In the genomic region with DNA sequence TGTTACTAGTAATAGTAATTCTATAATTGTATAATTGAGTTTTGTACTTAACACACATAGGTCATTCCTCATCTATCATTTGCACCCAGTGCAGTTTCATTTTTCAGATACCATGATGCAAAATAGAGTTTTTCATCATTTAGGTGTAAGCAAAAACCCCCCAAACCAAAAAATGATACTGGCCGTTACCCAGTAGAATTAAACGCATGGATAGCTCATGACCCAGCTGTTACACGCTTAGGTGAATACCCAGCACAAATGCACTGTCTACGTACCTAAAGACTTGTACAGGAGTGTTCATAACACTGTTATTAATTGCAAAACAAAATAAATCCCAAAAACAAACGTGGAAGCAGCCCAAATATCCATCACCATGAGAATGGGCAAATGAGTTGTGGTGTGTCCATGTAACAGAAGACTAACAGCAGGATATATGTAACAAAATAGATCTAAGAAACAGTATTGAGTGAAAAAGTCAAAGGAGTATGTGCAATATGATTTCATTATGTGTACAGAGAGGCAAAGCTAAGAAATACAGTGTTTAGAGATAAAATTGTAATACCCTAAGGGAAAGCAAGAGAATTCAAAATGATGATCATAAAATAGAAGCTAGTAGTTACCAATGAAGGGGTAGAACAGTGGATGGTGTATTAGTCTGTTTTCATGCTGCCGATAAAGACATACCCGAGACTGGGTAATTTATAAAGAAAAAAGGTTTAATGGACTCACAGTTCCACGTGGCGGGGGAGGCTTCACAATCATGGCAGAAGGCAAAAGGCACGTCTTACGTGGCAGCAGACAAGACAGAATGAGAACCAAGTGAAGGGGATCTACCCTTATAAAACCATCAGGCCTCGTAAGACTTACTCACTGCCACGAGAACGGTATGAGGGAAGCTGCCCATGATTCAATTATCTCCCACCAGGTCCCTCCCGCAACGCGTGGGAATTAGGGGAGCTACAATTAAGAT, we compare ENCODE assay signal across 15 cellular contexts. TPM values are rescaled to one million over a fixed set of nuclear protein-coding genes. Genes with fewer than 3 reads are reported as not detected.
A peak's percentile ranks its signal among the peaks of the same experiment; 100 is the strongest.
DNase-seq lines count a peak whose midpoint lies in the region; ATAC-seq and TF ChIP-seq lines count a peak whose summit lies in the region.
"Had no signal": no experiment of that assay in that cellular context is flagged by ENCODE, and none has a peak within 500 bp of the region (broad histone marks: within the 10 kb centered on the region; RNA-seq: fewer than 3 reads in every experiment).

No MANE protein-coding gene starts in this region.

- intact Hi-C loops in right cardiac atrium (cut with DNase I): loop anchor here in 1 of 4 donors (10.0 kb wide), 1 partner anchor 148 kb away; no protein-coding TSS in a partner anchor

- H3K27ac ChIP-seq in osteoblast (ENCODE audit: low read depth, low read length): no peak overlapping the region
- no peak overlapping the region for H3K27ac ChIP-seq in right cardiac atrium (ENCODE audit: low read length)
- H3K27ac ChIP-seq: BLaER1 treated with 17β-estradiol and CSF1 and Interleukin-3, amounts not matched to agents 10 nM and 100 nM had no signal

- whole genome bisulfite sequencing in right cardiac atrium: 93% methylated on average over 17 of the region's 17 CpGs

- H3K4me1 Mint-ChIP-seq in activated CD8-positive, alpha-beta memory T cell treated with anti-CD3 and anti-CD28 coated beads, Interleukin-2, amount 10 ng/mL, durations not matched to agents 7 days and 5 days: peaks cover 7% of the 10 kb centered on the region
- H3K4me1 Mint-ChIP-seq in nephron progenitor cell: no peaks in the 10 kb centered on the region

- CTCF ChIA-PET in activated CD8-positive, alpha-beta memory T cell treated with anti-CD3 and anti-CD28 coated beads, Interleukin-2, amount 10 ng/mL, durations not matched to agents 7 days and 5 days (lab: Charles Lee): interaction anchor here (1.2 to 1.3 kb wide), 2 partner anchors 14 to 28 kb away, joined by 3 read pairs; no protein-coding TSS in a partner anchor

- H3K36me3 ChIP-seq in osteoblast (ENCODE audit: insufficient read depth, low read length): peaks cover 64% of the 10 kb centered on the region

- H3K79me2 ChIP-seq in osteoblast (ENCODE audit: insufficient read depth, low read length): peaks cover 12% of the 10 kb centered on the region

- DNase-seq in GM10266 (ENCODE audit: extremely low spot score) (peak; percentile 21), nephron progenitor cell (no peak), ureter (ENCODE audit: low spot score) (no peak), osteoblast (ENCODE audit: insufficient read length, low spot score, missing footprints) (no peak), right cardiac atrium (no peak)
- DNase-seq in activated CD8-positive, alpha-beta memory T cell treated with anti-CD3 and anti-CD28 coated beads, Interleukin-2, amount 10 ng/mL, durations not matched to agents 7 days and 5 days: peak; percentile 31
- DNase-seq: DMS53, NCI-H1048, NCI-H2107, NCI-H345, NCI-H526 treated with DMSO at 0.1 percent for 48 hours had no signal

- no peaks in the 10 kb centered on the region for H3K9me3 Mint-ChIP-seq in activated CD8-positive, alpha-beta memory T cell treated with anti-CD3 and anti-CD28 coated beads, Interleukin-2, amount 10 ng/mL, durations not matched to agents 7 days and 5 days (ENCODE audit: low read depth)
- no peaks in the 10 kb centered on the region for H3K9me3 Mint-ChIP-seq in nephron progenitor cell

- H3K27me3 Mint-ChIP-seq in activated CD8-positive, alpha-beta memory T cell treated with anti-CD3 and anti-CD28 coated beads, Interleukin-2, amount 10 ng/mL, durations not matched to agents 7 days and 5 days: no peaks in the 10 kb centered on the region
- peaks cover 3% of the 10 kb centered on the region for H3K27me3 Mint-ChIP-seq in nephron progenitor cell (ENCODE audit: low read depth, poor library complexity)

- no peaks in the 10 kb centered on the region for H3K4me1 ChIP-seq in osteoblast (ENCODE audit: insufficient read depth, low read length)
- peaks cover 5% of the 10 kb centered on the region for H3K4me1 ChIP-seq in right cardiac atrium (ENCODE audit: control insufficient read depth, insufficient read depth, low read length)

- H2AFZ ChIP-seq in osteoblast (ENCODE audit: low read length): no peak overlapping the region

- no peak overlapping the region for H3K4me2 ChIP-seq in osteoblast (ENCODE audit: insufficient read depth, low read length)
- H3K4me2 ChIP-seq: BLaER1 treated with 17β-estradiol and CSF1 and Interleukin-3, amounts not matched to agents 10 nM and 100 nM had no signal

- H3K4me3 ChIP-seq in osteoblast (ENCODE audit: insufficient read depth, low read length): no peak overlapping the region
- no peak overlapping the region for H3K4me3 ChIP-seq in right cardiac atrium (ENCODE audit: low read length)
- H3K4me3 ChIP-seq: BLaER1 treated with 17β-estradiol and CSF1 and Interleukin-3, amounts not matched to agents 10 nM and 100 nM had no signal

- no peak overlapping the region for H3K27ac Mint-ChIP-seq in activated CD8-positive, alpha-beta memory T cell treated with anti-CD3 and anti-CD28 coated beads, Interleukin-2, amount 10 ng/mL, durations not matched to agents 7 days and 5 days
- H3K27ac Mint-ChIP-seq in nephron progenitor cell: peak overlapping the region; percentile 17

- peaks cover 38% of the 10 kb centered on the region for H4K20me1 ChIP-seq in osteoblast (ENCODE audit: insufficient read depth, low read length)

- H3K9me3 ChIP-seq in osteoblast (ENCODE audit: low read depth, low read length) (no peaks in the 10 kb centered on the region), right cardiac atrium (ENCODE audit: control insufficient read depth, low read length) (no peaks in the 10 kb centered on the region)
- H3K9me3 ChIP-seq: BLaER1 treated with 17β-estradiol and CSF1 and Interleukin-3, amounts not matched to agents 10 nM and 100 nM had no signal

- TF ChIP-seq CTCF in GM10266 (IDR thresholded peaks at IDR 0.05; ENCODE audit: control insufficient read depth, insufficient read depth, low read depth, missing control alignments) (no peak), nephron progenitor cell (IDR thresholded peaks at IDR 0.05) (no peak), osteoblast (IDR thresholded peaks at IDR 0.05; ENCODE audit: extremely low read depth, low read depth, low read length) (no peak)

- ATAC-seq in GM18511 (IDR thresholded peaks at IDR 0.05; ENCODE audit: unreplicated experiment): peak; percentile 58
- ATAC-seq in activated CD8-positive, alpha-beta memory T cell treated with anti-CD3 and anti-CD28 coated beads, Interleukin-2, amount 10 ng/mL, durations not matched to agents 7 days and 5 days: no peak
- no peak for ATAC-seq in GM18517 (IDR thresholded peaks at IDR 0.05; ENCODE audit: unreplicated experiment)
- ATAC-seq in right cardiac atrium: no peak
- ATAC-seq: HCT116 had no signal

- no peak overlapping the region for H3K4me3 Mint-ChIP-seq in activated CD8-positive, alpha-beta memory T cell treated with anti-CD3 and anti-CD28 coated beads, Interleukin-2, amount 10 ng/mL, durations not matched to agents 7 days and 5 days
- H3K4me3 Mint-ChIP-seq in nephron progenitor cell: no peak overlapping the region

- H3K36me3 Mint-ChIP-seq in activated CD8-positive, alpha-beta memory T cell treated with anti-CD3 and anti-CD28 coated beads, Interleukin-2, amount 10 ng/mL, durations not matched to agents 7 days and 5 days: peaks cover 12% of the 10 kb centered on the region
- H3K36me3 Mint-ChIP-seq in nephron progenitor cell (ENCODE audit: low read depth): peaks cover 32% of the 10 kb centered on the region

- H3K27me3 ChIP-seq in osteoblast (ENCODE audit: insufficient read depth, low read length) (no peaks in the 10 kb centered on the region), right cardiac atrium (ENCODE audit: control insufficient read depth, insufficient read depth) (no peaks in the 10 kb centered on the region)
- H3K27me3 ChIP-seq: BLaER1 treated with 17β-estradiol and CSF1 and Interleukin-3, amounts not matched to agents 10 nM and 100 nM had no signal

RNA-seq across cellular contexts. Expression of gene EID3, which starts 49.8 kb away (rescaled TPM):
- 1 to 10 TPM; 6.9 to 7.1 TPM for total RNA-seq in activated CD8-positive, alpha-beta memory T cell treated with anti-CD3 and anti-CD28 coated beads, Interleukin-2, amount 10 ng/mL, durations not matched to agents 7 days and 5 days
- total RNA-seq in ureter (4.7 TPM), osteoblast (14.4 and 19.2 TPM in 2 replicates), right cardiac atrium (1 to 10 TPM; 1.2 to 2.3 (median 1.8) TPM)
- 1.5 TPM for polyA plus RNA-seq in right cardiac atrium

Comparison
In these comparisons a context has a peak if more than half of its experiments do, and no peak if none do; other contexts are left out.
1. DNase-seq: peak in GM10266 (single experiment) and activated CD8-positive, alpha-beta memory T cell treated with anti-CD3 and anti-CD28 coated beads, Interleukin-2, amount 10 ng/mL, durations not matched to agents 7 days and 5 days (single experiment); none in nephron progenitor cell (single experiment), ureter (single experiment), osteoblast (single experiment) and right cardiac atrium (0 of 3).